In genomic region chr10:15315286-15315685, GRCh38 we compare ENCODE assay signal across 29 cellular contexts.
"Had no signal": no experiment of that assay in that cellular context is flagged by ENCODE, and none has a peak within 500 bp of the region (broad histone marks: within the 10 kb centered on the region; RNA-seq: fewer than 3 reads in every experiment).

No MANE protein-coding gene starts in this region.

- H3K27ac Mint-ChIP-seq: activated naive CD4-positive, alpha-beta T cell treated with anti-CD3 and anti-CD28 coated beads for 36 hours; activated naive CD8-positive, alpha-beta T cell treated with anti-CD3 and anti-CD28 coated beads for 36 hours; dendritic cell treated with granulocyte-macrophage colony-stimulating factor and Interleukin-4, amounts not matched to agents 40 ng/mL and 50 ng/mL, for 4 days; immature natural killer cell; naive thymus-derived CD4-positive, alpha-beta T cell; neural progenitor cell; stimulated activated naive B cell treated with anti-CD40 and anti-IgM and Interleukin-4, amounts not matched to agents 10 μg/mL and 1 μg/mL and 100 μg/mL, for 72 hours; T-helper 2 cell treated with Interferon-gamma antibody and Interleukin-4, amounts not matched to agents 5 μg/mL and 100 μg/mL, for 36 hours had no signal

- H3K27ac ChIP-seq: adrenal gland, gastrocnemius medialis, neural progenitor cell, parathyroid adenoma, psoas muscle, stomach, suprapubic skin had no signal

- H3K9me3 ChIP-seq: adrenal gland, gastrocnemius medialis, psoas muscle, stomach, suprapubic skin, transverse colon had no signal

- H3K4me3 Mint-ChIP-seq: activated naive CD4-positive, alpha-beta T cell treated with anti-CD3 and anti-CD28 coated beads for 36 hours; activated naive CD8-positive, alpha-beta T cell treated with anti-CD3 and anti-CD28 coated beads for 36 hours; dendritic cell treated with granulocyte-macrophage colony-stimulating factor and Interleukin-4, amounts not matched to agents 40 ng/mL and 50 ng/mL, for 4 days; immature natural killer cell; naive thymus-derived CD4-positive, alpha-beta T cell; neural progenitor cell; stimulated activated naive B cell treated with anti-CD40 and anti-IgM and Interleukin-4, amounts not matched to agents 10 μg/mL and 1 μg/mL and 100 μg/mL, for 72 hours; T-helper 2 cell treated with Interferon-gamma antibody and Interleukin-4, amounts not matched to agents 5 μg/mL and 100 μg/mL, for 36 hours had no signal

- H3K36me3 Mint-ChIP-seq: activated naive CD8-positive, alpha-beta T cell treated with anti-CD3 and anti-CD28 coated beads for 36 hours; immature natural killer cell; naive thymus-derived CD4-positive, alpha-beta T cell; stimulated activated naive B cell treated with anti-CD40 and anti-IgM and Interleukin-4, amounts not matched to agents 10 μg/mL and 1 μg/mL and 100 μg/mL, for 72 hours had no signal

- H3K4me3 ChIP-seq: adrenal gland, gastrocnemius medialis, neural progenitor cell, psoas muscle, stomach, suprapubic skin, transverse colon had no signal

- DNase-seq: activated CD4-positive, alpha-beta T cell treated with anti-CD3 and anti-CD28 coated beads for 4 hours; activated CD4-positive, alpha-beta T cell treated with anti-CD3 and anti-CD28 coated beads, Interleukin-2, amount 50 U/mL, for 48 hours; activated CD4-positive, CD25-positive, alpha-beta regulatory T cell; activated CD8-positive, alpha-beta memory T cell treated with anti-CD3 and anti-CD28 coated beads for 24 hours; activated effector memory CD4-positive, alpha-beta T cell treated with anti-CD3 and anti-CD28 coated beads, Interleukin-2, amount 50 U/mL, for 16 hours; activated naive CD4-positive, alpha-beta T cell treated with anti-CD3 and anti-CD28 coated beads for 36 hours; activated naive CD8-positive, alpha-beta T cell treated with anti-CD3 and anti-CD28 coated beads for 36 hours; adrenal gland; central memory CD4-positive, alpha-beta T cell; effector CD4-positive, alpha-beta T cell; gastrocnemius medialis; hippocampal formation; immature natural killer cell; kidney; midbrain; naive thymus-derived CD4-positive, alpha-beta T cell; occipital lobe; psoas muscle; stimulated activated CD4-positive, alpha-beta T cell treated with anti-CD3 and anti-CD28 coated beads, Interleukin-15, amount 100 ng/mL, for 24 hours; stimulated activated CD4-positive, alpha-beta T cell treated with anti-CD3 and anti-CD28 coated beads, Interleukin-2, amount 100 ng/mL, for 24 hours; stimulated activated naive B cell treated with anti-CD40 and anti-IgM and Interleukin-4, amounts not matched to agents 10 μg/mL and 1 μg/mL and 100 μg/mL, for 72 hours; stomach; T-helper 1 cell; transverse colon had no signal

- H3K27me3 ChIP-seq: adrenal gland, gastrocnemius medialis, neural progenitor cell, stomach, suprapubic skin, transverse colon had no signal

- ATAC-seq: gastrocnemius medialis; naive thymus-derived CD4-positive, alpha-beta T cell; psoas muscle; stimulated activated naive B cell treated with anti-CD40 and anti-IgM and Interleukin-4, amounts not matched to agents 10 μg/mL and 1 μg/mL and 100 μg/mL, for 72 hours had no signal

- H3K4me1 ChIP-seq: gastrocnemius medialis, parathyroid adenoma, psoas muscle had no signal

- H3K36me3 ChIP-seq: adrenal gland, gastrocnemius medialis, neural progenitor cell, stomach, suprapubic skin, transverse colon had no signal

- H3K9me3 Mint-ChIP-seq: activated naive CD4-positive, alpha-beta T cell treated with anti-CD3 and anti-CD28 coated beads for 36 hours; dendritic cell treated with granulocyte-macrophage colony-stimulating factor and Interleukin-4, amounts not matched to agents 40 ng/mL and 50 ng/mL, for 4 days; immature natural killer cell; naive thymus-derived CD4-positive, alpha-beta T cell; neural progenitor cell; T-helper 2 cell treated with Interferon-gamma antibody and Interleukin-4, amounts not matched to agents 5 μg/mL and 100 μg/mL, for 36 hours had no signal
